In the genomic region with DNA sequence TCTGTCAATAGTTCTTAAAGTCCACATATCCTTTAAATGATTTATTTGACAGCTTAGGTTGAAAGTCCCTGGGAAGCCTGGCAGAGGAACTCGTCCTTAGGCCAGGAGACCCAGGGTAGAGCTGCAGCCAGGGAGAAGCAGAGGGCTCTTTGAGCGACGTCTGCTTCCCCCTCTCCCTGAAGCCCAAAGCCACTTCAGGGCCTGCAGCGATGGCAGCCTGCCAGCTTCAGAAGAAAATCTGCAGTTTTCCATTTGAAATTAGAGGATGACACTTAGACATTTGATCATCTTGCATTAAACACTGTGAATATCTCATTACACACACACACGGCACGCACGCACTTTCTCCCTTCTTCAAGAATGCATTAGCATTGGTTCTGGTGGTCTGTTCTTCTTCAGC, we compare ENCODE assay signal across 1 cellular context.
A peak's percentile ranks its signal among the peaks of the same experiment; 100 is the strongest.
TF ChIP-seq lines count a peak whose summit lies in the region.

No MANE protein-coding gene starts in this region.

TF ChIP-seq in HEK293, 187 proteins besides CTCF, POLR2A, EP300 and RAD21 (continued from another document):
- TF ChIP-seq, protein P1, sequence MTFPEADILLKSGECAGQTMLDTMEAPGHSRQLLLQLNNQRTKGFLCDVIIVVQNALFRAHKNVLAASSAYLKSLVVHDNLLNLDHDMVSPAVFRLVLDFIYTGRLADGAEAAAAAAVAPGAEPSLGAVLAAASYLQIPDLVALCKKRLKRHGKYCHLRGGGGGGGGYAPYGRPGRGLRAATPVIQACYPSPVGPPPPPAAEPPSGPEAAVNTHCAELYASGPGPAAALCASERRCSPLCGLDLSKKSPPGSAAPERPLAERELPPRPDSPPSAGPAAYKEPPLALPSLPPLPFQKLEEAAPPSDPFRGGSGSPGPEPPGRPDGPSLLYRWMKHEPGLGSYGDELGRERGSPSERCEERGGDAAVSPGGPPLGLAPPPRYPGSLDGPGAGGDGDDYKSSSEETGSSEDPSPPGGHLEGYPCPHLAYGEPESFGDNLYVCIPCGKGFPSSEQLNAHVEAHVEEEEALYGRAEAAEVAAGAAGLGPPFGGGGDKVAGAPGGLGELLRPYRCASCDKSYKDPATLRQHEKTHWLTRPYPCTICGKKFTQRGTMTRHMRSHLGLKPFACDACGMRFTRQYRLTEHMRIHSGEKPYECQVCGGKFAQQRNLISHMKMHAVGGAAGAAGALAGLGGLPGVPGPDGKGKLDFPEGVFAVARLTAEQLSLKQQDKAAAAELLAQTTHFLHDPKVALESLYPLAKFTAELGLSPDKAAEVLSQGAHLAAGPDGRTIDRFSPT (tag by site-specific recombination; IDR thresholded peaks at IDR 0.05): no peak
- TF ChIP-seq, protein P2, sequence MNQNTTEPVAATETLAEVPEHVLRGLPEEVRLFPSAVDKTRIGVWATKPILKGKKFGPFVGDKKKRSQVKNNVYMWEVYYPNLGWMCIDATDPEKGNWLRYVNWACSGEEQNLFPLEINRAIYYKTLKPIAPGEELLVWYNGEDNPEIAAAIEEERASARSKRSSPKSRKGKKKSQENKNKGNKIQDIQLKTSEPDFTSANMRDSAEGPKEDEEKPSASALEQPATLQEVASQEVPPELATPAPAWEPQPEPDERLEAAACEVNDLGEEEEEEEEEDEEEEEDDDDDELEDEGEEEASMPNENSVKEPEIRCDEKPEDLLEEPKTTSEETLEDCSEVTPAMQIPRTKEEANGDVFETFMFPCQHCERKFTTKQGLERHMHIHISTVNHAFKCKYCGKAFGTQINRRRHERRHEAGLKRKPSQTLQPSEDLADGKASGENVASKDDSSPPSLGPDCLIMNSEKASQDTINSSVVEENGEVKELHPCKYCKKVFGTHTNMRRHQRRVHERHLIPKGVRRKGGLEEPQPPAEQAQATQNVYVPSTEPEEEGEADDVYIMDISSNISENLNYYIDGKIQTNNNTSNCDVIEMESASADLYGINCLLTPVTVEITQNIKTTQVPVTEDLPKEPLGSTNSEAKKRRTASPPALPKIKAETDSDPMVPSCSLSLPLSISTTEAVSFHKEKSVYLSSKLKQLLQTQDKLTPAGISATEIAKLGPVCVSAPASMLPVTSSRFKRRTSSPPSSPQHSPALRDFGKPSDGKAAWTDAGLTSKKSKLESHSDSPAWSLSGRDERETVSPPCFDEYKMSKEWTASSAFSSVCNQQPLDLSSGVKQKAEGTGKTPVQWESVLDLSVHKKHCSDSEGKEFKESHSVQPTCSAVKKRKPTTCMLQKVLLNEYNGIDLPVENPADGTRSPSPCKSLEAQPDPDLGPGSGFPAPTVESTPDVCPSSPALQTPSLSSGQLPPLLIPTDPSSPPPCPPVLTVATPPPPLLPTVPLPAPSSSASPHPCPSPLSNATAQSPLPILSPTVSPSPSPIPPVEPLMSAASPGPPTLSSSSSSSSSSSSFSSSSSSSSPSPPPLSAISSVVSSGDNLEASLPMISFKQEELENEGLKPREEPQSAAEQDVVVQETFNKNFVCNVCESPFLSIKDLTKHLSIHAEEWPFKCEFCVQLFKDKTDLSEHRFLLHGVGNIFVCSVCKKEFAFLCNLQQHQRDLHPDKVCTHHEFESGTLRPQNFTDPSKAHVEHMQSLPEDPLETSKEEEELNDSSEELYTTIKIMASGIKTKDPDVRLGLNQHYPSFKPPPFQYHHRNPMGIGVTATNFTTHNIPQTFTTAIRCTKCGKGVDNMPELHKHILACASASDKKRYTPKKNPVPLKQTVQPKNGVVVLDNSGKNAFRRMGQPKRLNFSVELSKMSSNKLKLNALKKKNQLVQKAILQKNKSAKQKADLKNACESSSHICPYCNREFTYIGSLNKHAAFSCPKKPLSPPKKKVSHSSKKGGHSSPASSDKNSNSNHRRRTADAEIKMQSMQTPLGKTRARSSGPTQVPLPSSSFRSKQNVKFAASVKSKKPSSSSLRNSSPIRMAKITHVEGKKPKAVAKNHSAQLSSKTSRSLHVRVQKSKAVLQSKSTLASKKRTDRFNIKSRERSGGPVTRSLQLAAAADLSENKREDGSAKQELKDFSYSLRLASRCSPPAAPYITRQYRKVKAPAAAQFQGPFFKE (tag by site-specific recombination; IDR thresholded peaks at IDR 0.05; ENCODE audit: borderline replicate concordance): no peak
- peak; percentile 27; the same call in 1 of the 2 replicates for TF ChIP-seq ZEB2 (tag by site-specific recombination; IDR thresholded peaks at IDR 0.05)
- TF ChIP-seq, protein P3, sequence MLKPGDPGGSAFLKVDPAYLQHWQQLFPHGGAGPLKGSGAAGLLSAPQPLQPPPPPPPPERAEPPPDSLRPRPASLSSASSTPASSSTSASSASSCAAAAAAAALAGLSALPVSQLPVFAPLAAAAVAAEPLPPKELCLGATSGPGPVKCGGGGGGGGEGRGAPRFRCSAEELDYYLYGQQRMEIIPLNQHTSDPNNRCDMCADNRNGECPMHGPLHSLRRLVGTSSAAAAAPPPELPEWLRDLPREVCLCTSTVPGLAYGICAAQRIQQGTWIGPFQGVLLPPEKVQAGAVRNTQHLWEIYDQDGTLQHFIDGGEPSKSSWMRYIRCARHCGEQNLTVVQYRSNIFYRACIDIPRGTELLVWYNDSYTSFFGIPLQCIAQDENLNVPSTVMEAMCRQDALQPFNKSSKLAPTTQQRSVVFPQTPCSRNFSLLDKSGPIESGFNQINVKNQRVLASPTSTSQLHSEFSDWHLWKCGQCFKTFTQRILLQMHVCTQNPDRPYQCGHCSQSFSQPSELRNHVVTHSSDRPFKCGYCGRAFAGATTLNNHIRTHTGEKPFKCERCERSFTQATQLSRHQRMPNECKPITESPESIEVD (tag by site-specific recombination; IDR thresholded peaks at IDR 0.05): peak; percentile 68
- peak; percentile 29; the same call in 1 of the 2 replicates for TF ChIP-seq SP7 (tag by site-specific recombination; IDR thresholded peaks at IDR 0.05)
- no peak for TF ChIP-seq ZNF202 (tag by site-specific recombination; IDR thresholded peaks at IDR 0.05; ENCODE audit: borderline replicate concordance)
- TF ChIP-seq IKZF3 (tag by site-specific recombination; IDR thresholded peaks at IDR 0.05): 0 out of 2 replicates have a peak, but pooled peaks have one; percentile 22
